23 cellular contexts compared by ENCODE assay signal in genomic region chr10:78300526-78300925, GRCh38.
DNase-seq lines count a peak whose midpoint lies in the region; ATAC-seq and TF ChIP-seq lines count a peak whose summit lies in the region.
"Had no signal": no experiment of that assay in that cellular context is flagged by ENCODE, and none has a peak within 500 bp of the region (broad histone marks: within the 10 kb centered on the region; RNA-seq: fewer than 3 reads in every experiment).

No MANE protein-coding gene starts in this region.

- POLR2A ChIA-PET in activated CD4-positive, alpha-beta memory T cell treated with anti-CD3 and anti-CD28 coated beads, Interleukin-2, amount 10 ng/mL, durations not matched to agents 7 days and 5 days (lab: Charles Lee): no interaction called here
- POLR2A ChIA-PET in activated CD4-positive, alpha-beta memory T cell treated with anti-CD3 and anti-CD28 coated beads for 36 hours (lab: Charles Lee): no interaction called here

- H3K36me3 Mint-ChIP-seq in activated CD4-positive, alpha-beta memory T cell treated with anti-CD3 and anti-CD28 coated beads, Interleukin-2, amount 10 ng/mL, durations not matched to agents 7 days and 5 days (ENCODE audit: low read depth): no peaks in the 10 kb centered on the region
- H3K36me3 Mint-ChIP-seq in activated CD4-positive, alpha-beta memory T cell treated with anti-CD3 and anti-CD28 coated beads for 36 hours: no peaks in the 10 kb centered on the region

- H3K4me3 ChIP-seq in skeletal muscle tissue (ENCODE audit: low read length in 3 of 3) (no peak overlapping the region), vagina (no peak overlapping the region)
- H3K4me3 ChIP-seq: GM23338, left lung, Peyer's patch, prostate gland, tibial nerve had no signal

- H3K4me3 Mint-ChIP-seq in activated CD4-positive, alpha-beta memory T cell treated with anti-CD3 and anti-CD28 coated beads, Interleukin-2, amount 10 ng/mL, durations not matched to agents 7 days and 5 days: no peak overlapping the region
- no peak overlapping the region for H3K4me3 Mint-ChIP-seq in activated CD4-positive, alpha-beta memory T cell treated with anti-CD3 and anti-CD28 coated beads for 36 hours
- H3K4me3 Mint-ChIP-seq: activated naive CD8-positive, alpha-beta T cell treated with anti-CD3 and anti-CD28 coated beads, Interleukin-2, amount 10 ng/mL, durations not matched to agents 7 days and 5 days; GM23338; stimulated activated naive CD8-positive, alpha-beta T cell treated with anti-CD3 and anti-CD28 coated beads, Interleukin-15, Interleukin-2, amounts not matched to agents 100 ng/mL and 50 ng/mL, for 24 hours had no signal

- CTCF ChIA-PET in activated CD4-positive, alpha-beta memory T cell treated with anti-CD3 and anti-CD28 coated beads, Interleukin-2, amount 10 ng/mL, durations not matched to agents 7 days and 5 days (lab: Charles Lee): no interaction called here
- CTCF ChIA-PET in activated CD4-positive, alpha-beta memory T cell treated with anti-CD3 and anti-CD28 coated beads for 36 hours (lab: Charles Lee): interaction anchor here (0.6 kb wide), 1 partner anchor 948 kb away, joined by 4 read pairs; no protein-coding TSS in a partner anchor

- intact Hi-C loops in activated CD4-positive, alpha-beta memory T cell treated with anti-CD3 and anti-CD28 coated beads for 36 hours (cut with micrococcal nuclease): loop anchor here (5.0 to 10.0 kb wide), 4 partner anchors 354 to 1147 kb away; partner anchors contain the start of gene ZCCHC24
- intact Hi-C loops in vagina (cut with DNase I): loop anchor here (5.0 kb wide), 2 partner anchors 767 to 897 kb away; partner anchors contain the start of gene ZMIZ1

- H3K4me1 Mint-ChIP-seq in activated CD4-positive, alpha-beta memory T cell treated with anti-CD3 and anti-CD28 coated beads, Interleukin-2, amount 10 ng/mL, durations not matched to agents 7 days and 5 days: peaks cover 18% of the 10 kb centered on the region
- peaks cover 11% of the 10 kb centered on the region for H3K4me1 Mint-ChIP-seq in activated CD4-positive, alpha-beta memory T cell treated with anti-CD3 and anti-CD28 coated beads for 36 hours (ENCODE audit: low read depth)

- no peak for TF ChIP-seq CTCF in vagina (IDR thresholded peaks at IDR 0.05)

- H3K27me3 ChIP-seq in skeletal muscle tissue (ENCODE audit: control insufficient read depth in 3 of 3, insufficient read depth in 3 of 3, low read length in 3 of 3): no peaks in the 10 kb centered on the region
- H3K27me3 ChIP-seq in vagina: no peaks in the 10 kb centered on the region
- H3K27me3 ChIP-seq: left lung, Peyer's patch, tibial nerve had no signal

- TF ChIP-seq POLR2A in vagina (IDR thresholded peaks at IDR 0.05): no peak

- no peaks in the 10 kb centered on the region for H3K9me3 ChIP-seq in skeletal muscle tissue (ENCODE audit: control insufficient read depth in 3 of 3, low read length in 3 of 3)
- H3K9me3 ChIP-seq in vagina: no peaks in the 10 kb centered on the region
- H3K9me3 ChIP-seq: Peyer's patch, prostate gland, tibial nerve had no signal

- H3K27ac Mint-ChIP-seq in activated CD4-positive, alpha-beta memory T cell treated with anti-CD3 and anti-CD28 coated beads, Interleukin-2, amount 10 ng/mL, durations not matched to agents 7 days and 5 days: no peak overlapping the region
- H3K27ac Mint-ChIP-seq in activated CD4-positive, alpha-beta memory T cell treated with anti-CD3 and anti-CD28 coated beads for 36 hours: no peak overlapping the region
- H3K27ac Mint-ChIP-seq: GM23338 had no signal

- no peaks in the 10 kb centered on the region for H3K36me3 ChIP-seq in skeletal muscle tissue (ENCODE audit: control insufficient read depth in 3 of 3, insufficient read depth in 3 of 3, low read length in 3 of 3)
- no peaks in the 10 kb centered on the region for H3K36me3 ChIP-seq in vagina
- H3K36me3 ChIP-seq: left lung, Peyer's patch, prostate gland, tibial nerve had no signal

- no peak overlapping the region for H3K9ac ChIP-seq in skeletal muscle tissue (ENCODE audit: low read depth in 1 of 3, low read length in 3 of 3)

- H3K4me1 ChIP-seq in skeletal muscle tissue (ENCODE audit: control insufficient read depth in 3 of 3, insufficient read depth in 3 of 3, low read length in 3 of 3): peaks cover 21 to 26% (median 25%) of the 10 kb centered on the region in 3 donors
- H3K4me1 ChIP-seq in vagina: peaks cover 12% of the 10 kb centered on the region

- H3K9me3 Mint-ChIP-seq in activated CD4-positive, alpha-beta memory T cell treated with anti-CD3 and anti-CD28 coated beads, Interleukin-2, amount 10 ng/mL, durations not matched to agents 7 days and 5 days: peaks cover 2% of the 10 kb centered on the region
- H3K9me3 Mint-ChIP-seq in activated CD4-positive, alpha-beta memory T cell treated with anti-CD3 and anti-CD28 coated beads for 36 hours: no peaks in the 10 kb centered on the region
- H3K9me3 Mint-ChIP-seq: CD8-positive, alpha-beta memory T cell; GM23338 had no signal

- DNase-seq in activated CD4-positive, alpha-beta memory T cell treated with anti-CD3 and anti-CD28 coated beads, Interleukin-2, amount 10 ng/mL, durations not matched to agents 7 days and 5 days: peak; percentile 6
- no peak for DNase-seq in activated CD4-positive, alpha-beta memory T cell treated with anti-CD3 and anti-CD28 coated beads for 36 hours
- DNase-seq in ecto neural progenitor cell (ENCODE audit: low spot score) (peak; percentile 17), vagina (ENCODE audit: extremely low spot score in 2 of 2) (peak; percentile 61 to 77), NCI-H1436 treated with DMSO at 0.1 percent for 48 hours (lab: John Stamatoyannopoulos, UW) (no peak)
- DNase-seq: activated naive CD8-positive, alpha-beta T cell treated with anti-CD3 and anti-CD28 coated beads, Interleukin-2, amount 10 ng/mL, durations not matched to agents 7 days and 5 days; DMS 273 treated with DMSO at 0.1 percent for 48 hours; EL; left lung; NCI-H1092 treated with DMSO at 0.1 percent for 48 hours; NCI-H187 treated with DMSO at 0.1 percent for 48 hours; NCI-H526; T1000 had no signal

- peak overlapping the region; percentile 17 for H3K27ac ChIP-seq in skeletal muscle tissue (ENCODE audit: low read depth, low read length)
- H3K27ac ChIP-seq in vagina: no peak overlapping the region
- H3K27ac ChIP-seq: 22Rv1 had no signal

- peaks cover 2% of the 10 kb centered on the region for H3K27me3 Mint-ChIP-seq in activated CD4-positive, alpha-beta memory T cell treated with anti-CD3 and anti-CD28 coated beads, Interleukin-2, amount 10 ng/mL, durations not matched to agents 7 days and 5 days
- H3K27me3 Mint-ChIP-seq in activated CD4-positive, alpha-beta memory T cell treated with anti-CD3 and anti-CD28 coated beads for 36 hours: no peaks in the 10 kb centered on the region
- H3K27me3 Mint-ChIP-seq: stimulated activated naive CD8-positive, alpha-beta T cell treated with anti-CD3 and anti-CD28 coated beads, Interleukin-15, Interleukin-2, amounts not matched to agents 100 ng/mL and 50 ng/mL, for 24 hours had no signal

- ATAC-seq in GM21447 (IDR thresholded peaks at IDR 0.05; ENCODE audit: unreplicated experiment): no peak
- ATAC-seq in GM21528 (IDR thresholded peaks at IDR 0.05; ENCODE audit: low FRiP score, unreplicated experiment): no peak
- ATAC-seq: GM23338 had no signal

Comparison
In these comparisons a context has a peak if more than half of its experiments do, and no peak if none do; other contexts are left out.
1. DNase-seq: peak in activated CD4-positive, alpha-beta memory T cell treated with anti-CD3 and anti-CD28 coated beads, Interleukin-2, amount 10 ng/mL, durations not matched to agents 7 days and 5 days (single experiment), ecto neural progenitor cell (single experiment) and vagina (2 of 2); none in activated CD4-positive, alpha-beta memory T cell treated with anti-CD3 and anti-CD28 coated beads for 36 hours (single experiment) and NCI-H1436 treated with DMSO at 0.1 percent for 48 hours (single experiment).